In genomic region chr7:67764312-67764711, GRCh38 we compare ENCODE assay signal across 21 cellular contexts.
DNase-seq lines count a peak whose midpoint lies in the region; ATAC-seq and TF ChIP-seq lines count a peak whose summit lies in the region.
"Had no signal": no experiment of that assay in that cellular context is flagged by ENCODE, and none has a peak within 500 bp of the region (broad histone marks: within the 10 kb centered on the region; RNA-seq: fewer than 3 reads in every experiment).

No MANE protein-coding gene starts in this region.

- POLR2A ChIA-PET in activated CD8-positive, alpha-beta T cell treated with anti-CD3 and anti-CD28 coated beads, Interleukin-2, amount 10 ng/mL, durations not matched to agents 7 days and 5 days (lab: Charles Lee) = no interaction called here

- peaks cover 3% of the 10 kb centered on the region for H3K9me3 Mint-ChIP-seq in neural progenitor cell
- H3K9me3 Mint-ChIP-seq in activated CD8-positive, alpha-beta T cell treated with anti-CD3 and anti-CD28 coated beads, Interleukin-2, amount 10 ng/mL, durations not matched to agents 7 days and 5 days (ENCODE audit: insufficient read depth) = peaks cover 20% of the 10 kb centered on the region

- no peak for ATAC-seq in activated CD8-positive, alpha-beta T cell treated with anti-CD3 and anti-CD28 coated beads, Interleukin-2, amount 10 ng/mL, durations not matched to agents 7 days and 5 days
- no peak for ATAC-seq in GM19351 (IDR thresholded peaks at IDR 0.05; ENCODE audit: unreplicated experiment)
- ATAC-seq: GM23338 had no signal

- no peaks in the 10 kb centered on the region for H3K9me3 ChIP-seq in neural progenitor cell (ENCODE audit: low read depth)
- no peaks in the 10 kb centered on the region for H3K9me3 ChIP-seq in ovary
- H3K9me3 ChIP-seq: SK-N-SH had no signal

- no peaks in the 10 kb centered on the region for H3K36me3 ChIP-seq in neural progenitor cell
- no peaks in the 10 kb centered on the region for H3K36me3 ChIP-seq in ovary
- H3K36me3 ChIP-seq: BLaER1 had no signal

- WGBS in ovary, 3 donors = 32 to 37% (median 33%) methylated on average over 3 of the region's 3 CpGs

- H3K27me3 ChIP-seq in neural progenitor cell (no peaks in the 10 kb centered on the region), ovary (no peaks in the 10 kb centered on the region)
- H3K27me3 ChIP-seq: BLaER1 had no signal

- CTCF ChIA-PET in activated CD8-positive, alpha-beta T cell treated with anti-CD3 and anti-CD28 coated beads, Interleukin-2, amount 10 ng/mL, durations not matched to agents 7 days and 5 days (lab: Charles Lee) = no interaction called here

- no peak for TF ChIP-seq EP300 in ovary (IDR thresholded peaks at IDR 0.05)

- no peaks in the 10 kb centered on the region for H3K36me3 Mint-ChIP-seq in neural progenitor cell
- H3K36me3 Mint-ChIP-seq in activated CD8-positive, alpha-beta T cell treated with anti-CD3 and anti-CD28 coated beads, Interleukin-2, amount 10 ng/mL, durations not matched to agents 7 days and 5 days (ENCODE audit: low read depth) = no peaks in the 10 kb centered on the region

- H4K20me1 ChIP-seq in neural progenitor cell (ENCODE audit: low read depth) = no peaks in the 10 kb centered on the region
- H4K20me1 ChIP-seq: BLaER1 had no signal

- H3K27ac Mint-ChIP-seq in neural progenitor cell = no peak overlapping the region
- H3K27ac Mint-ChIP-seq in activated CD8-positive, alpha-beta T cell treated with anti-CD3 and anti-CD28 coated beads, Interleukin-2, amount 10 ng/mL, durations not matched to agents 7 days and 5 days = no peak overlapping the region
- H3K27ac Mint-ChIP-seq: CD4-positive, alpha-beta T cell; GM23338 had no signal

- H3K27ac ChIP-seq in neural progenitor cell = no peak overlapping the region
- H3K27ac ChIP-seq in ovary = no peak overlapping the region
- H3K27ac ChIP-seq: BLaER1 had no signal

- no peak for TF ChIP-seq POLR2A in ovary (IDR thresholded peaks at IDR 0.05)

- peak overlapping the region; percentile 14 for H2AFZ ChIP-seq in neural progenitor cell (replicated peaks)
- H2AFZ ChIP-seq: GM23338 had no signal

- no peak overlapping the region for H3K4me3 Mint-ChIP-seq in neural progenitor cell
- H3K4me3 Mint-ChIP-seq in activated CD8-positive, alpha-beta T cell treated with anti-CD3 and anti-CD28 coated beads, Interleukin-2, amount 10 ng/mL, durations not matched to agents 7 days and 5 days = no peak overlapping the region
- H3K4me3 Mint-ChIP-seq: CD4-positive, alpha-beta T cell; GM23338 had no signal

- H3K4me3 ChIP-seq in neural progenitor cell = no peak overlapping the region
- H3K4me3 ChIP-seq in ovary = no peak overlapping the region
- H3K4me3 ChIP-seq: BLaER1, GM23338 had no signal

- H3K4me1 ChIP-seq in neural progenitor cell = no peaks in the 10 kb centered on the region
- H3K4me1 ChIP-seq in ovary (ENCODE audit: insufficient read depth) = no peaks in the 10 kb centered on the region
- H3K4me1 ChIP-seq: BLaER1 had no signal

- intact Hi-C loops in ovary (cut with DNase I) = no loop called here

- H3K79me2 ChIP-seq in neural progenitor cell (ENCODE audit: low read depth) = no peaks in the 10 kb centered on the region

- H3F3A ChIP-seq in neural progenitor cell (ENCODE audit: low read depth) = no peaks in the 10 kb centered on the region

- H3K4me1 Mint-ChIP-seq in neural progenitor cell = no peaks in the 10 kb centered on the region
- no peaks in the 10 kb centered on the region for H3K4me1 Mint-ChIP-seq in activated CD8-positive, alpha-beta T cell treated with anti-CD3 and anti-CD28 coated beads, Interleukin-2, amount 10 ng/mL, durations not matched to agents 7 days and 5 days (ENCODE audit: low read depth)
- H3K4me1 Mint-ChIP-seq: GM23338 had no signal

- no peak for TF ChIP-seq CTCF in neural progenitor cell (IDR thresholded peaks at IDR 0.05)
- TF ChIP-seq CTCF in ovary (IDR thresholded peaks at IDR 0.05) = no peak

- H3K4me2 ChIP-seq in neural progenitor cell = no peak overlapping the region
- H3K4me2 ChIP-seq: BLaER1, GM23338, SK-N-SH had no signal

- no peak overlapping the region for H3K9ac ChIP-seq in neural progenitor cell
- H3K9ac ChIP-seq: BLaER1, SK-N-SH had no signal

- peak; percentile 81 for DNase-seq in NCI-H1092 treated with DMSO at 0.1 percent for 48 hours (lab: John Stamatoyannopoulos, UW)
- DNase-seq in left kidney (ENCODE audit: low read depth, low spot score) = peak; percentile 43
- no peak for DNase-seq in neural progenitor cell (ENCODE audit: low spot score)
- DNase-seq in activated CD8-positive, alpha-beta T cell treated with anti-CD3 and anti-CD28 coated beads, Interleukin-2, amount 10 ng/mL, durations not matched to agents 7 days and 5 days = no peak
- DNase-seq in NCI-H82 (lab: John Stamatoyannopoulos, UW) = no peak
- no peak for DNase-seq in ovary
- DNase-seq: ACHN; CD4-positive, alpha-beta T cell; COR-L47; DMS153; HCEC 1CT; Kasumi-1; NCI-H1436; NCI-H187 treated with DMSO at 0.1 percent for 48 hours; NCI-H2107; NCI-H446 treated with DMSO at 0.1 percent for 48 hours; SIG-M5; SK-N-SH had no signal

- H3K27me3 Mint-ChIP-seq in neural progenitor cell (ENCODE audit: insufficient read depth, low read depth) = no peaks in the 10 kb centered on the region
- no peaks in the 10 kb centered on the region for H3K27me3 Mint-ChIP-seq in activated CD8-positive, alpha-beta T cell treated with anti-CD3 and anti-CD28 coated beads, Interleukin-2, amount 10 ng/mL, durations not matched to agents 7 days and 5 days (ENCODE audit: low read depth)
- H3K27me3 Mint-ChIP-seq: CD4-positive, alpha-beta T cell had no signal

Comparison
In these comparisons a context has a peak if more than half of its experiments do, and no peak if none do; other contexts are left out.
1. DNase-seq: peak in NCI-H1092 treated with DMSO at 0.1 percent for 48 hours (single experiment) and left kidney (single experiment); none in neural progenitor cell (single experiment), activated CD8-positive, alpha-beta T cell treated with anti-CD3 and anti-CD28 coated beads, Interleukin-2, amount 10 ng/mL, durations not matched to agents 7 days and 5 days (single experiment), NCI-H82 (single experiment) and ovary (0 of 5).